Comparison of ENCODE assay signal across 21 cellular contexts in the genomic region with DNA sequence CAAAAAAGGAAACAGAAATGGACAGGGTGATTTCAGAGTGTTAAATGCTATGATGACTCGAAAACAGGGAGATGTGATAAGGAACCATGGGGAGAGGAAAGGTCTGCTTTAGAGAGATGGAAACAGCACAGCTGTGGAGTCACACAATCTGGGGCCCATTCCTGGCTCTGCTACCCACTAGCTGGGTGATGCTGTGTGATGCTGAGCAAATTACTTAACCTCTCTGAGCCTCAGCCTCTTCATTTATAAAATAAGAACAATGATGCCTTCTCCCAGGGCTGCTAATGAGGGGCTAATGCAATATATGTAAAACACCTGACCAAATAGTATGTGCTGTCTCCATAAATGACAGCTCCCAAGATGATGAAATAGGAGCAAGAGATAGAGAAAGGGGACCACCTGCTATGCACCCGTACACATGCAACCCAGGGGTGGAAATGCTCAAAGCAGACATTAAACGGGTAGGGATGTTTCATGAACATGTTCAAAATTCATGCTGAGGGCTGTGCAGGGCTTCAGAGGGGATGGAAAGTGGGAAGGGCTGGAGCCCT.
"Had no signal": no experiment of that assay in that cellular context is flagged by ENCODE, and none has a peak within 500 bp of the region (broad histone marks: within the 10 kb centered on the region; RNA-seq: fewer than 3 reads in every experiment).

No MANE protein-coding gene starts in this region.

- H3K4me2 ChIP-seq: SK-N-SH had no signal

- H3K9me3 ChIP-seq: MG63, SK-N-SH had no signal

- H3K27me3 ChIP-seq: MG63 had no signal

- H3K4me3 ChIP-seq: MG63 had no signal

- H3K9ac ChIP-seq: SK-N-SH had no signal

- H3K27ac ChIP-seq: HL-60, RWPE1 had no signal

- ATAC-seq: Panc1, PC-3 had no signal

- H3K36me3 ChIP-seq: MG63 had no signal

- FAIRE-seq: HTR-8/SVneo had no signal

- DNase-seq: Karpas-422, KG1, MG63, NCI-H1092, NCI-H1105 treated with DMSO at 0.1 percent for 48 hours, NCI-H1436, NCI-H187, NCI-H2029, NCI-H2081 treated with DMSO at 0.1 percent for 48 hours, NCI-H2227 treated with DMSO at 0.1 percent for 48 hours, NCI-H524, NCI-H526 treated with DMSO at 0.1 percent for 48 hours, NCI-H774, SHP77, SK-N-SH, SW 1271 had no signal
